Comparison of ENCODE assay signal across 19 cellular contexts in genomic region chr18:49934457-49934856, GRCh38.
A peak's percentile ranks its signal among the peaks of the same experiment; 100 is the strongest.
DNase-seq lines count a peak whose midpoint lies in the region; ATAC-seq and TF ChIP-seq lines count a peak whose summit lies in the region.
"Had no signal": no experiment of that assay in that cellular context is flagged by ENCODE, and none has a peak within 500 bp of the region (broad histone marks: within the 10 kb centered on the region; RNA-seq: fewer than 3 reads in every experiment).

No MANE protein-coding gene starts in this region.

- no peaks in the 10 kb centered on the region for H3K36me3 Mint-ChIP-seq in activated T-cell treated with anti-CD3 and anti-CD28 coated beads, Interleukin-2, amount 50 U/mL, for 4 hours (ENCODE audit: insufficient read depth)
- H3K36me3 Mint-ChIP-seq: activated naive CD4-positive, alpha-beta T cell treated with anti-CD3 and anti-CD28 coated beads, Interleukin-2, amount 10 ng/mL, durations not matched to agents 7 days and 5 days had no signal

- H3K4me3 Mint-ChIP-seq in activated T-cell treated with anti-CD3 and anti-CD28 coated beads, Interleukin-2, amount 50 U/mL, for 4 hours, result no peak overlapping the region
- H3K4me3 Mint-ChIP-seq: activated naive CD4-positive, alpha-beta T cell treated with anti-CD3 and anti-CD28 coated beads, Interleukin-2, amount 10 ng/mL, durations not matched to agents 7 days and 5 days had no signal

- H3K27me3 Mint-ChIP-seq in activated T-cell treated with anti-CD3 and anti-CD28 coated beads, Interleukin-2, amount 50 U/mL, for 4 hours (ENCODE audit: low read depth), result no peaks in the 10 kb centered on the region

- H3K4me3 ChIP-seq in BLaER1, result no peak overlapping the region
- H3K4me3 ChIP-seq in gastroesophageal sphincter, result no peak overlapping the region
- H3K4me3 ChIP-seq: right lobe of liver had no signal

- TF ChIP-seq EP300 in gastroesophageal sphincter (IDR thresholded peaks at IDR 0.05), result no peak

- no peaks in the 10 kb centered on the region for H3K4me1 Mint-ChIP-seq in activated T-cell treated with anti-CD3 and anti-CD28 coated beads, Interleukin-2, amount 50 U/mL, for 4 hours (ENCODE audit: low read depth)
- H3K4me1 Mint-ChIP-seq: activated naive CD4-positive, alpha-beta T cell treated with anti-CD3 and anti-CD28 coated beads, Interleukin-2, amount 10 ng/mL, durations not matched to agents 7 days and 5 days had no signal

- H3K36me3 ChIP-seq in BLaER1 (no peaks in the 10 kb centered on the region), gastroesophageal sphincter (no peaks in the 10 kb centered on the region)
- H3K36me3 ChIP-seq: right lobe of liver had no signal

- H3K27me3 ChIP-seq in BLaER1, result no peaks in the 10 kb centered on the region
- H3K27me3 ChIP-seq in gastroesophageal sphincter, result no peaks in the 10 kb centered on the region
- H3K27me3 ChIP-seq: right lobe of liver had no signal

- H3K9me3 ChIP-seq in BLaER1, result no peaks in the 10 kb centered on the region
- H3K9me3 ChIP-seq in gastroesophageal sphincter, result no peaks in the 10 kb centered on the region
- H3K9me3 ChIP-seq: right lobe of liver had no signal

- H3K27ac ChIP-seq in BLaER1 (peak overlapping the region; percentile 68), gastroesophageal sphincter (no peak overlapping the region)
- H3K27ac ChIP-seq: right lobe of liver had no signal

- no peaks in the 10 kb centered on the region for H3K9me3 Mint-ChIP-seq in activated T-cell treated with anti-CD3 and anti-CD28 coated beads, Interleukin-2, amount 50 U/mL, for 4 hours
- H3K9me3 Mint-ChIP-seq: activated naive CD4-positive, alpha-beta T cell treated with anti-CD3 and anti-CD28 coated beads, Interleukin-2, amount 10 ng/mL, durations not matched to agents 7 days and 5 days had no signal

- ATAC-seq in GM18861 (IDR thresholded peaks at IDR 0.05; ENCODE audit: unreplicated experiment) (peak; percentile 64), HG02981 (IDR thresholded peaks at IDR 0.05; ENCODE audit: unreplicated experiment) (peak; percentile 64), gastroesophageal sphincter (no peak)
- ATAC-seq in activated T-cell treated with anti-CD3 and anti-CD28 coated beads, Interleukin-2, amount 50 U/mL, for 4 hours, result no peak
- ATAC-seq: right lobe of liver had no signal

- H3K4me1 ChIP-seq in BLaER1 (peaks cover 56% of the 10 kb centered on the region), gastroesophageal sphincter (no peaks in the 10 kb centered on the region)
- H3K4me1 ChIP-seq: right lobe of liver had no signal

- H3K9ac ChIP-seq in BLaER1, result peak overlapping the region; percentile 39; the same call in 1 of the 2 replicates

- H4K20me1 ChIP-seq in BLaER1, result no peaks in the 10 kb centered on the region

- 43% methylated on average over 1 of the region's 2 CpGs; no CpG with 5 or more reads in 1 of the 2 donors for WGBS in gastroesophageal sphincter (ENCODE audit: low coverage in 1 of 2), 2 donors

- peak overlapping the region; percentile 76 for H3K4me2 ChIP-seq in BLaER1

- no peak for TF ChIP-seq CTCF in gastroesophageal sphincter (IDR thresholded peaks at IDR 0.05)

- DNase-seq in dedifferentiated amniotic fluid mesenchymal stem cell (ENCODE audit: extremely low spot score) (peak; percentile 35), NCI-H82 (lab: John Stamatoyannopoulos, UW) (no peak)
- DNase-seq in activated T-cell treated with anti-CD3 and anti-CD28 coated beads, Interleukin-2, amount 50 U/mL, for 4 hours, result no peak
- no peak for DNase-seq in activated CD4-positive, alpha-beta T cell treated with anti-CD3 and anti-CD28 coated beads, Interleukin-2, amount 50 U/mL, for 4 hours
- DNase-seq: activated naive CD4-positive, alpha-beta T cell treated with anti-CD3 and anti-CD28 coated beads, Interleukin-2, amount 10 ng/mL, durations not matched to agents 7 days and 5 days; effector memory CD4-positive, alpha-beta T cell; left cardiac atrium; NCI-H1436 treated with DMSO at 0.1 percent for 48 hours; NCI-H446 treated with DMSO at 0.1 percent for 48 hours; occipital lobe; right lobe of liver; SHP77 treated with DMSO at 0.1 percent for 48 hours; stimulated activated CD4-positive, alpha-beta T cell treated with anti-CD3 and anti-CD28 coated beads, Interleukin-2, amount 100 ng/mL, for 24 hours; substantia nigra; T1000 had no signal

- TF ChIP-seq POLR2A in gastroesophageal sphincter (IDR thresholded peaks at IDR 0.05), result no peak

Comparison
In these comparisons a context has a peak if more than half of its experiments do, and no peak if none do; other contexts are left out.
1. ATAC-seq: peak in GM18861 (single experiment) and HG02981 (single experiment); none in gastroesophageal sphincter (single experiment) and activated T-cell treated with anti-CD3 and anti-CD28 coated beads, Interleukin-2, amount 50 U/mL, for 4 hours (0 of 2).